ENCODE assay signal across 8 cellular contexts in genomic region chr9:133347985-133348762, GRCh38. TPM values are rescaled to one million over a fixed set of nuclear protein-coding genes. Genes with fewer than 3 reads are reported as not detected.
DNase-seq lines count a peak whose midpoint lies in the region; ATAC-seq and TF ChIP-seq lines count a peak whose summit lies in the region.

MED22 (minus strand) TSS chr9:133348131; CDS start chr9:133346662, 1,469 bp downstream.
RPL7A (plus strand) TSS chr9:133348218; CDS start chr9:133348244, 26 bp downstream.

- no peak for TF ChIP-seq CTCF in CD8-positive, alpha-beta T cell (IDR thresholded peaks at IDR 0.05)
- TF ChIP-seq CTCF in GM20000 (IDR thresholded peaks at IDR 0.05; ENCODE audit: extremely low read depth, missing control alignments): no peak

- H3K36me3 Mint-ChIP-seq in CD8-positive, alpha-beta T cell: peaks cover 79% of the 10 kb centered on the region
- H3K36me3 Mint-ChIP-seq in activated CD8-positive, alpha-beta memory T cell treated with anti-CD3 and anti-CD28 coated beads, Interleukin-2, amount 10 ng/mL, durations not matched to agents 7 days and 5 days: peaks cover 48% of the 10 kb centered on the region

- no peaks in the 10 kb centered on the region for H3K27me3 ChIP-seq in CD8-positive, alpha-beta T cell (ENCODE audit: insufficient read depth, low read length)
- H3K27me3 ChIP-seq in HUES48 (ENCODE audit: control insufficient read depth, insufficient read depth, low read length) (no peaks in the 10 kb centered on the region), NT2/D1 (ENCODE audit: insufficient read depth, insufficient read length) (no peaks in the 10 kb centered on the region), endocrine pancreas (ENCODE audit: control insufficient read depth, insufficient read depth, low read length) (no peaks in the 10 kb centered on the region)

- H3K9me3 Mint-ChIP-seq in CD8-positive, alpha-beta T cell: no peaks in the 10 kb centered on the region
- H3K9me3 Mint-ChIP-seq in activated CD8-positive, alpha-beta memory T cell treated with anti-CD3 and anti-CD28 coated beads, Interleukin-2, amount 10 ng/mL, durations not matched to agents 7 days and 5 days (ENCODE audit: low read depth): no peaks in the 10 kb centered on the region

- H3K27me3 Mint-ChIP-seq in CD8-positive, alpha-beta T cell (ENCODE audit: low read depth): no peaks in the 10 kb centered on the region
- no peaks in the 10 kb centered on the region for H3K27me3 Mint-ChIP-seq in activated CD8-positive, alpha-beta memory T cell treated with anti-CD3 and anti-CD28 coated beads, Interleukin-2, amount 10 ng/mL, durations not matched to agents 7 days and 5 days

- H3K9me3 ChIP-seq in CD8-positive, alpha-beta T cell (ENCODE audit: low read length): no peaks in the 10 kb centered on the region
- H3K9me3 ChIP-seq in HUES48 (ENCODE audit: control insufficient read depth, insufficient read depth, low read length) (no peaks in the 10 kb centered on the region), NT2/D1 (ENCODE audit: insufficient read depth, low read length) (no peaks in the 10 kb centered on the region), endocrine pancreas (ENCODE audit: control insufficient read depth, low read length) (no peaks in the 10 kb centered on the region)

- peak within 1 kb of the TSS; percentile 98 for H3K27ac Mint-ChIP-seq in CD8-positive, alpha-beta T cell
- H3K27ac Mint-ChIP-seq in activated CD8-positive, alpha-beta memory T cell treated with anti-CD3 and anti-CD28 coated beads, Interleukin-2, amount 10 ng/mL, durations not matched to agents 7 days and 5 days: peak within 1 kb of the TSS; percentile 89

- ATAC-seq in CD8-positive, alpha-beta T cell: peak; percentile 85
- ATAC-seq in activated CD8-positive, alpha-beta memory T cell treated with anti-CD3 and anti-CD28 coated beads, Interleukin-2, amount 10 ng/mL, durations not matched to agents 7 days and 5 days: peak; percentile 81

- H3K9ac ChIP-seq in HUES48 (ENCODE audit: low read depth, low read length) (peak within 1 kb of the TSS; percentile 96), NT2/D1 (ENCODE audit: insufficient read length, low read depth) (peak within 1 kb of the TSS; percentile 99), endocrine pancreas (ENCODE audit: control insufficient read depth, insufficient read depth, low read length) (peak within 1 kb of the TSS; percentile 92)

- H3K27ac ChIP-seq in CD8-positive, alpha-beta T cell (ENCODE audit: low read depth, low read length): peak within 1 kb of the TSS; percentile 87
- peak within 1 kb of the TSS; percentile 98 for H3K27ac ChIP-seq in HUES48 (ENCODE audit: low read depth, low read length)

- H3K4me1 Mint-ChIP-seq in CD8-positive, alpha-beta T cell (ENCODE audit: low read depth): peaks cover 39% of the 10 kb centered on the region
- peaks cover 48% of the 10 kb centered on the region for H3K4me1 Mint-ChIP-seq in activated CD8-positive, alpha-beta memory T cell treated with anti-CD3 and anti-CD28 coated beads, Interleukin-2, amount 10 ng/mL, durations not matched to agents 7 days and 5 days

- intact Hi-C loops in CD8-positive, alpha-beta T cell (cut with DNase I, micrococcal nuclease): loop anchor here (1.0 to 10.0 kb wide), 8 partner anchors 8 to 787 kb away; partner anchors contain the start of genes REXO4 (in 2 of the 2), STKLD1 (in 2 of the 2), SURF1 (in 2 of the 2) and SURF2 (in 2 of the 2)

- POLR2A ChIA-PET in CD8-positive, alpha-beta T cell (lab: Charles Lee): interaction anchor here (1.0 to 2.8 kb wide), 11 partner anchors 9 to 318 kb away, joined by 3 to 22 read pairs (median 6); partner anchors contain the start of genes GTF3C5, STKLD1, SURF1 and SURF2

- H3K4me3 ChIP-seq in CD8-positive, alpha-beta T cell (ENCODE audit: low read depth, low read length): peak within 1 kb of the TSS; percentile 95
- H3K4me3 ChIP-seq in HUES48 (ENCODE audit: low read depth, low read length): peak within 1 kb of the TSS; percentile 98
- H3K4me3 ChIP-seq in NT2/D1 (ENCODE audit: insufficient read length, low read depth): peak within 1 kb of the TSS; percentile 99
- H3K4me3 ChIP-seq in endocrine pancreas (ENCODE audit: control insufficient read depth, insufficient read depth, low read length): peak within 1 kb of the TSS; percentile 78

- peak; percentile 80 to 93 (median 88) for DNase-seq in CD8-positive, alpha-beta T cell
- DNase-seq in GM20000 (ENCODE audit: low spot score): peak; percentile 96
- peak; percentile 97 for DNase-seq in NT2/D1 (ENCODE audit: low read depth, low spot score)
- DNase-seq in activated CD8-positive, alpha-beta memory T cell treated with anti-CD3 and anti-CD28 coated beads, Interleukin-2, amount 10 ng/mL, durations not matched to agents 7 days and 5 days: peak; percentile 96
- DNase-seq in mesenteric fat pad (ENCODE audit: low spot score): peak; percentile 94
- DNase-seq in stimulated activated CD8-positive, alpha-beta memory T cell treated with anti-CD3 and anti-CD28 coated beads, Interleukin-15, amount 100 ng/mL, for 1 hour (ENCODE audit: low read depth): peak; percentile 82

- H3K4me1 ChIP-seq in CD8-positive, alpha-beta T cell (ENCODE audit: insufficient read depth, low read length): peaks cover 23% of the 10 kb centered on the region
- H3K4me1 ChIP-seq in HUES48 (ENCODE audit: control insufficient read depth, insufficient read depth, low read length): peaks cover 10% of the 10 kb centered on the region; the same call in 1 of the 2 replicates
- H3K4me1 ChIP-seq in NT2/D1 (ENCODE audit: insufficient read depth, insufficient read length): peaks cover 19% of the 10 kb centered on the region
- H3K4me1 ChIP-seq in endocrine pancreas (ENCODE audit: control insufficient read depth, insufficient read depth, low read length): no peaks in the 10 kb centered on the region

- H3K4me3 Mint-ChIP-seq in CD8-positive, alpha-beta T cell: peak within 1 kb of the TSS; percentile 100
- peak within 1 kb of the TSS; percentile 94 for H3K4me3 Mint-ChIP-seq in activated CD8-positive, alpha-beta memory T cell treated with anti-CD3 and anti-CD28 coated beads, Interleukin-2, amount 10 ng/mL, durations not matched to agents 7 days and 5 days

- CTCF ChIA-PET in CD8-positive, alpha-beta T cell (lab: Charles Lee): interaction anchor here (0.8 to 5.6 kb wide), 3 partner anchors 8 to 23 kb away, joined by 3 to 25 read pairs (median 4); no protein-coding TSS in a partner anchor
- CTCF ChIA-PET in activated CD8-positive, alpha-beta memory T cell treated with anti-CD3 and anti-CD28 coated beads, Interleukin-2, amount 10 ng/mL, durations not matched to agents 7 days and 5 days (lab: Charles Lee): interaction anchor here (0.9 to 4.0 kb wide), 14 partner anchors 8 to 318 kb away, joined by 3 to 47 read pairs (median 3); partner anchors contain the start of genes GTF3C5, SURF1 and SURF2

- H3K36me3 ChIP-seq in CD8-positive, alpha-beta T cell (ENCODE audit: insufficient read depth, low read length): peaks cover 49% of the 10 kb centered on the region
- H3K36me3 ChIP-seq in HUES48 (ENCODE audit: control insufficient read depth, insufficient read depth, low read length) (peaks cover 77% of the 10 kb centered on the region), NT2/D1 (ENCODE audit: insufficient read depth, insufficient read length, low read length) (peaks cover 86% of the 10 kb centered on the region), endocrine pancreas (ENCODE audit: control insufficient read depth, insufficient read depth, low read length) (peaks cover 22% of the 10 kb centered on the region)

RNA-seq across cellular contexts. Expression of gene MED22, which starts in this region (rescaled TPM):
- total RNA-seq in CD8-positive, alpha-beta T cell: 10 to 100 TPM; 17.8 to 21.2 TPM
- 10 to 100 TPM; 28.8 to 35.9 TPM for total RNA-seq in activated CD8-positive, alpha-beta memory T cell treated with anti-CD3 and anti-CD28 coated beads, Interleukin-2, amount 10 ng/mL, durations not matched to agents 7 days and 5 days
- 25.6 TPM for total RNA-seq in mesenteric fat pad

RNA-seq across cellular contexts. Expression of gene RPL7A, which starts in this region (rescaled TPM):
- total RNA-seq in CD8-positive, alpha-beta T cell: 1,000 to 10,000 TPM; 2,612 to 2,623 TPM
- 1,000 to 10,000 TPM; 1,729 to 2,113 TPM for total RNA-seq in activated CD8-positive, alpha-beta memory T cell treated with anti-CD3 and anti-CD28 coated beads, Interleukin-2, amount 10 ng/mL, durations not matched to agents 7 days and 5 days
- 1,535 TPM for total RNA-seq in mesenteric fat pad

Comparison
In these comparisons a context has a peak if more than half of its experiments do, and no peak if none do; other contexts are left out.
1. Peak in every context shown above with its lines: DNase-seq, ATAC-seq, H3K4me3 ChIP-seq and H3K27ac ChIP-seq.